8 cellular contexts compared by ENCODE assay signal in the genomic region with DNA sequence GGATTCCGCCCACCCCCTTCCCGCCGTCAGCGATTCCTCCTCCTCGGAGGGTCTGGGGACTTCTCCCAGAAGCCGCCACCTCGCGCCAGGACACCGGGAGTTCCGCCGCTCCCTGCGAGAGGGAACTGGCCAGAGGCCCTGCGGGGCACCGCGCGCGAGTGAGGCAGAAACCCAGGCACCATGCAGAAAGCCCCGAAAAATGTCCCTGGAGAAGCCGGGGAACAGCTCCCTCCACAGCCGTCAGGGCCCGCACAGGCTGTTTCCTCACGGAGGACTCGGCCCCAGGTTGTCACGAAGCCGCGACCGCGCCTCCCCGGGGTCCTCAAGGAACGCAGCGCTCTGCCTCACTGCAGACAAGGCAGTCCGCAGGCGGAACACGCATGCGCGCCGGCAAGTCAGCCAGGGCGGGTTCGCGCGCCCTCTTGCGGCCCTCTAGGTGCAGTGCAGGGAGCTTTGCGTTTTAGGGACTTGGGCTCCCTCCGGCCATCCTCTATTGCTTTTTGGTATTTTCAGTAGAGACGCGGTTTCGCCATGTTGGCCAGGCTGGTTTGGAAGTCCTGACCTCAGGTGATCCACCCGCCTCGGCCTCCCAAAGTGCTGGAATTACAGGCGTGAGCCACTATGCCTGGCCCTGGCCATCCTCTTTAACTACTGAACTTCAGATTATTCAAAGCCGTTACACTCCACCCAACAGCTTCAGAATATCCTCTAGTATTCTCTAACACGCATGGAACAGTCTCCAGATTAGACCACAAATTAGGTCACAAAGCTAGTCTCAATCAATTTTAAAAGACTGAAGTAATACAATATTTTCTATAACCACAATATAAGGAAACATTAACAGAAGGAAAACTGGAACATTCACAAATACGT.
DNase-seq lines count a peak whose midpoint lies in the region; ATAC-seq and TF ChIP-seq lines count a peak whose summit lies in the region.

No MANE protein-coding gene starts in this region.

- peak overlapping the region; percentile 71 for H3K4me3 ChIP-seq in choroid plexus epithelial cell (ENCODE audit: low read depth, low read length)

- TF ChIP-seq CTCF in choroid plexus epithelial cell (conservative IDR thresholded peaks at IDR 0.05; ENCODE audit: low read depth, low read length): peak; percentile 95

- peak; percentile 87 for DNase-seq in 8988T
- DNase-seq in NCI-H510A (lab: John Stamatoyannopoulos, UW): peak; percentile 67
- peak; percentile 87 to 88 for DNase-seq in activated CD4-positive, alpha-beta T cell treated with anti-CD3 and anti-CD28 coated beads for 24 hours (ENCODE audit: low read depth in 2 of 2)
- DNase-seq in choroid plexus epithelial cell (ENCODE audit: low read depth): peak; percentile 89
- DNase-seq in kidney glomerular epithelial cell (lab: John Stamatoyannopoulos, UW): peak; percentile 82
- DNase-seq in stimulated activated CD4-positive, alpha-beta T cell treated with anti-CD3 and anti-CD28 coated beads, Interleukin-15, amount 100 ng/mL, for 24 hours: peak; percentile 93

- ATAC-seq in GM18861 (IDR thresholded peaks at IDR 0.05; ENCODE audit: unreplicated experiment) (peak; percentile 82), HG03378 (IDR thresholded peaks at IDR 0.05; ENCODE audit: unreplicated experiment) (peak; percentile 81)

Comparison
In these comparisons a context has a peak if more than half of its experiments do, and no peak if none do; other contexts are left out.
1. Peak in every context shown above with its lines: DNase-seq, ATAC-seq and H3K4me3 ChIP-seq.